12 cellular contexts compared by ENCODE assay signal in the genomic region with DNA sequence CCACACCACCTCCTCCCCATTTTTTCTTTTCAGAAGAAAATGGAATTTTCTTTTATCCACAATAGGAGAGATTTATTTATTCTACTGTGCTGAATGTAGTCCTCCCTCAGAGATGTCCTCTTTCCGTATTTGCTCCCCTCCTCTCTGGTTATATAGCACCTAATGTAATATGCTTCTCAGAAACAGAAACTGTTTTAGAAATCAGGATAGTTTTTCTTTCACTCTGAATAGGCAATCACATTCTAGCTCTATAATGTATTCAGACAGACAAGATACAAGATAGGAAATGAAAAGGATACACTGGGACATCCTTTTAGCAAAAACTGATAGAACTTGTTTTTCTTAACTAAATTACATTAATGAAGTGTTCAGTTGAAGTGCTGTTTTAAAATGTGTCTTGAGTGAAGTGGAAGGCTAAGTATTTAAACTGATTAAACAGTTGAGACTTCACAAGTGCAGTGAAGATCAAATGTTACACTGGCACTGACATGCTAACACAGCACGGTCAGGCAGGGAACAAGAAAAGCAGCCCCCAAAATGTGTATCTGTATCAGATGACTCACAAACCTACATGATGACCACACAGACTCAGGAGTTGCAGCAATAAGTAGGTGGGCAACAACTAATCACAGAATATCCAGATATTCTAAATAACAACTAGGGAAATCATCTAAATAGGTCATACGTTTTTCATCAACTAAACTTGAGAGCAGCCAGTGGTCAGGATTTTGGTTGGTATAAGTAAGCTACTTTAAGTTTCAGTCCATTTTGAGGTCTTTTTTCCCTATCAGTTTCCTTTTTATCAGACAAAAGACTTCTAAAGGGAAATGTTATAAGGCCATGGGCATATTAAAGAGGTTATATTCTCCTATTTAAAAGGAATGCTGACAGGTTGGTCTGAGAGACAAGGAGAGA.
A peak's percentile ranks its signal among the peaks of the same experiment; 100 is the strongest.
DNase-seq lines count a peak whose midpoint lies in the region; ATAC-seq and TF ChIP-seq lines count a peak whose summit lies in the region.
"Had no signal": no experiment of that assay in that cellular context is flagged by ENCODE, and none has a peak within 500 bp of the region (broad histone marks: within the 10 kb centered on the region; RNA-seq: fewer than 3 reads in every experiment).

No MANE protein-coding gene starts in this region.

- H2BK12ac ChIP-seq in mesenchymal stem cell (ENCODE audit: low read length in 2 of 2) = no peak overlapping the region

- H3K4me3 Mint-ChIP-seq in activated CD4-positive, alpha-beta T cell treated with anti-CD3 and anti-CD28 coated beads, Interleukin-2, amount 10 ng/mL, durations not matched to agents 7 days and 5 days = peak overlapping the region; percentile 28
- peak overlapping the region in 9 of 10 donors; percentile 0 to 60 (median 33) for H3K4me3 Mint-ChIP-seq in naive thymus-derived CD8-positive, alpha-beta T cell
- H3K4me3 Mint-ChIP-seq in glutamatergic neuron (ENCODE audit: unreplicated experiment) = no peak overlapping the region

- peaks cover 73% of the 10 kb centered on the region for H3K36me3 Mint-ChIP-seq in activated CD4-positive, alpha-beta T cell treated with anti-CD3 and anti-CD28 coated beads, Interleukin-2, amount 10 ng/mL, durations not matched to agents 7 days and 5 days (ENCODE audit: low read depth)
- H3K36me3 Mint-ChIP-seq in naive thymus-derived CD8-positive, alpha-beta T cell = peaks cover 1 to 78% (median 28%) of the 10 kb centered on the region in 3 donors
- no peaks in the 10 kb centered on the region for H3K36me3 Mint-ChIP-seq in glutamatergic neuron (ENCODE audit: unreplicated experiment)

- H3K18ac ChIP-seq in mesenchymal stem cell (ENCODE audit: low read depth in 1 of 2, low read length in 2 of 2) = no peak overlapping the region

- no peak for TF ChIP-seq CTCF in mucosa of descending colon (IDR thresholded peaks at IDR 0.05)
- no peak for TF ChIP-seq CTCF in glutamatergic neuron (IDR thresholded peaks at IDR 0.05; ENCODE audit: partially characterized antibody, unreplicated experiment)

- H3K27me3 ChIP-seq in mesenchymal stem cell (ENCODE audit: control insufficient read depth in 1 of 2, insufficient read depth in 1 of 2, low read length in 2 of 2) = no peaks in the 10 kb centered on the region

- intact Hi-C loops in mucosa of descending colon (cut with DNase I, micrococcal nuclease) = no loop called here

- H3K27ac Mint-ChIP-seq in activated CD4-positive, alpha-beta T cell treated with anti-CD3 and anti-CD28 coated beads, Interleukin-2, amount 10 ng/mL, durations not matched to agents 7 days and 5 days = peak overlapping the region; percentile 77
- peak overlapping the region; percentile 7 to 88 (median 67) for H3K27ac Mint-ChIP-seq in naive thymus-derived CD8-positive, alpha-beta T cell
- no peak overlapping the region for H3K27ac Mint-ChIP-seq in glutamatergic neuron (ENCODE audit: unreplicated experiment)

- ATAC-seq in GM21526 (IDR thresholded peaks at IDR 0.05; ENCODE audit: low FRiP score, unreplicated experiment) = peak; percentile 78
- peak; percentile 66 for ATAC-seq in HG03378 (IDR thresholded peaks at IDR 0.05; ENCODE audit: unreplicated experiment)
- ATAC-seq in naive thymus-derived CD8-positive, alpha-beta T cell = peak in 1 of 2 donors; percentile 68
- no peak for ATAC-seq in mucosa of descending colon
- ATAC-seq: A549 had no signal

- H4K91ac ChIP-seq in mesenchymal stem cell (ENCODE audit: low read length) = no peak overlapping the region

- H3K23ac ChIP-seq in mesenchymal stem cell (ENCODE audit: low read length in 2 of 2) = no peak overlapping the region

- H3K14ac ChIP-seq in mesenchymal stem cell (ENCODE audit: low read length in 2 of 2) = no peak overlapping the region

- H3K9me3 Mint-ChIP-seq in activated CD4-positive, alpha-beta T cell treated with anti-CD3 and anti-CD28 coated beads, Interleukin-2, amount 10 ng/mL, durations not matched to agents 7 days and 5 days = peaks cover under 1% of the 10 kb centered on the region
- peaks cover 0 to 4% (median 0%) of the 10 kb centered on the region in 9 donors for H3K9me3 Mint-ChIP-seq in naive thymus-derived CD8-positive, alpha-beta T cell
- no peaks in the 10 kb centered on the region for H3K9me3 Mint-ChIP-seq in glutamatergic neuron (ENCODE audit: unreplicated experiment)

- H3K4me3 ChIP-seq in mesenchymal stem cell (ENCODE audit: insufficient read depth in 1 of 2, low read depth in 1 of 2, low read length in 2 of 2) = no peak overlapping the region
- no peak overlapping the region for H3K4me3 ChIP-seq in mucosa of descending colon
- H3K4me3 ChIP-seq: A549 had no signal

- peaks cover 5% of the 10 kb centered on the region for H3K79me1 ChIP-seq in mesenchymal stem cell (replicated peaks; ENCODE audit: low read length, poor library complexity, severe bottlenecking)

- no peak overlapping the region for H2BK120ac ChIP-seq in mesenchymal stem cell (ENCODE audit: low read depth, low read length)

- no peak overlapping the region for H3K27ac ChIP-seq in mesenchymal stem cell (ENCODE audit: low read length, poor library complexity, severe bottlenecking)
- H3K27ac ChIP-seq: A549 had no signal

- H2AK5ac ChIP-seq in mesenchymal stem cell (ENCODE audit: low read length, severe bottlenecking) = no peak overlapping the region

- H2BK15ac ChIP-seq in mesenchymal stem cell (ENCODE audit: low read depth, poor library complexity, severe bottlenecking) = no peak overlapping the region

- WGBS in mesenchymal stem cell = 83% methylated on average over 1 of the region's 3 CpGs

- no peaks in the 10 kb centered on the region for H3K27me3 Mint-ChIP-seq in activated CD4-positive, alpha-beta T cell treated with anti-CD3 and anti-CD28 coated beads, Interleukin-2, amount 10 ng/mL, durations not matched to agents 7 days and 5 days
- H3K27me3 Mint-ChIP-seq in naive thymus-derived CD8-positive, alpha-beta T cell = no peaks in the 10 kb centered on the region
- no peaks in the 10 kb centered on the region for H3K27me3 Mint-ChIP-seq in glutamatergic neuron (ENCODE audit: unreplicated experiment)

- POLR2A ChIA-PET in activated CD4-positive, alpha-beta T cell treated with anti-CD3 and anti-CD28 coated beads, Interleukin-2, amount 10 ng/mL, durations not matched to agents 7 days and 5 days (lab: Charles Lee) = interaction anchor here (0.6 kb wide), 1 partner anchor 743 kb away, joined by 3 read pairs; no protein-coding TSS in a partner anchor
- POLR2A ChIA-PET in naive thymus-derived CD8-positive, alpha-beta T cell (lab: Charles Lee) = interaction anchor here (0.7 kb wide), 1 partner anchor 1197 kb away, joined by 5 read pairs; no protein-coding TSS in a partner anchor

- H3K9me3 ChIP-seq in mesenchymal stem cell (ENCODE audit: control insufficient read depth, low read length) (no peaks in the 10 kb centered on the region), mucosa of descending colon (no peaks in the 10 kb centered on the region)
- H3K9me3 ChIP-seq: A549 had no signal

- peaks cover 61% of the 10 kb centered on the region for H3K4me1 Mint-ChIP-seq in activated CD4-positive, alpha-beta T cell treated with anti-CD3 and anti-CD28 coated beads, Interleukin-2, amount 10 ng/mL, durations not matched to agents 7 days and 5 days
- peaks cover 33 to 64% (median 47%) of the 10 kb centered on the region in 4 donors for H3K4me1 Mint-ChIP-seq in naive thymus-derived CD8-positive, alpha-beta T cell
- H3K4me1 Mint-ChIP-seq in glutamatergic neuron (ENCODE audit: low read depth, unreplicated experiment) = peaks cover 3% of the 10 kb centered on the region

- no peak overlapping the region for H3K4me2 ChIP-seq in mesenchymal stem cell (ENCODE audit: low read length, poor library complexity, severe bottlenecking)
- H3K4me2 ChIP-seq: A549 had no signal

- H3K4me1 ChIP-seq in mesenchymal stem cell (ENCODE audit: control insufficient read depth, insufficient read depth, low read depth, low read length) (no peaks in the 10 kb centered on the region), mucosa of descending colon (ENCODE audit: low read depth) (peaks cover 10% of the 10 kb centered on the region)

- H3K36me3 ChIP-seq in mesenchymal stem cell (ENCODE audit: control insufficient read depth in 1 of 2, insufficient read depth in 2 of 2, low read depth in 1 of 2, low read length in 2 of 2) (peaks cover 3 to 9% of the 10 kb centered on the region in 2 experiments), mucosa of descending colon (ENCODE audit: low read depth) (no peaks in the 10 kb centered on the region)

- H4K8ac ChIP-seq in mesenchymal stem cell (ENCODE audit: low read length) = no peak overlapping the region

- no peak overlapping the region for H3K9ac ChIP-seq in mesenchymal stem cell (ENCODE audit: low read length)

- no peak overlapping the region for H2AFZ ChIP-seq in mesenchymal stem cell (ENCODE audit: low read depth, low read length)

- H3K4ac ChIP-seq in mesenchymal stem cell (ENCODE audit: low read depth in 1 of 2, low read length in 2 of 2) = no peak overlapping the region

- H2BK5ac ChIP-seq in mesenchymal stem cell (ENCODE audit: low read depth, low read length, poor library complexity, severe bottlenecking) = no peak overlapping the region

- CTCF ChIA-PET in activated CD4-positive, alpha-beta T cell treated with anti-CD3 and anti-CD28 coated beads, Interleukin-2, amount 10 ng/mL, durations not matched to agents 7 days and 5 days (lab: Charles Lee) = interaction anchor here (1.2 kb wide), 1 partner anchor 12 kb away, joined by 4 read pairs; no protein-coding TSS in a partner anchor

- no peak for DNase-seq in activated CD4-positive, alpha-beta T cell treated with anti-CD3 and anti-CD28 coated beads, Interleukin-2, amount 10 ng/mL, durations not matched to agents 7 days and 5 days
- DNase-seq in activated CD4-positive, alpha-beta T cell treated with anti-CD3 and anti-CD28 coated beads for 4 hours = no peak
- peak in 1 of 10 donors; percentile 21 for DNase-seq in naive thymus-derived CD8-positive, alpha-beta T cell
- DNase-seq in mesenchymal stem cell = no peak
- DNase-seq in mucosa of descending colon = no peak
- no peak for DNase-seq in glutamatergic neuron
- DNase-seq: hypothalamus, NCI-H510A treated with DMSO at 0.1 percent for 48 hours, SIG-M5 had no signal
